ENCODE assay signal across 10 cellular contexts in the genomic region with DNA sequence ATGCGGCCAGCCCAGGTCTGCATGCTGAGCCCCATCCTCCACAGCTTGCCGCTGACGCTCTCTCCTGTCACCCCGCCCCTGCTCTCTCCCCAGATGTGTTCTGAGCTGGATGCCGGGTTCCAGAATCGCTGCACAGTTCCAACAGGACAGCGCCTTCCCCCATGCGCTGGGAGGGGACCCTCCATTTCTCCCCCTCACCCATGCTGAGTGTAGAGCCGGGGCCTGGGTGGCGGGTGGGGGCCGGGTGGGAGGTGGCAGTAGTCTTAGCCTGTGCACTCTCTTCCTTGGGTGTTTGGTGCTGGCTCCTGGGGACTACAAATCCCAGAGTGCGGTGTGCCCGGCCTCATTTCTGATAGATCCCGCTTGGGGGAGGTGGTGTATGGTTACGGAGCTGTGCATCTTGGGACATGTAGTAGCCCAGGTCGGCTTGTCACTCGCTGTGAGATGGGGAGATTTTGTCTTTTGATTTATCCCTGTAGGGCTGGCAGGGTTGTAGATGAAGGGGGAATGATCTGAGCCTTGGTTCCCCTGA. TPM values are rescaled to one million over a fixed set of nuclear protein-coding genes. Genes with fewer than 3 reads are reported as not detected.
DNase-seq lines count a peak whose midpoint lies in the region; ATAC-seq, FAIRE-seq and TF ChIP-seq lines count a peak whose summit lies in the region.
"Had no signal": no experiment of that assay in that cellular context is flagged by ENCODE, and none has a peak within 500 bp of the region (broad histone marks: within the 10 kb centered on the region; RNA-seq: fewer than 3 reads in every experiment).

No MANE protein-coding gene starts in this region.

- no peaks in the 10 kb centered on the region for H3K27me3 Mint-ChIP-seq in activated B cell treated with CpG ODN at 0.5 μM for 24 hours

- TF ChIP-seq POLR2A in sigmoid colon (IDR thresholded peaks at IDR 0.05), result no peak

- H3K9me3 ChIP-seq in sigmoid colon, result no peaks in the 10 kb centered on the region

- ATAC-seq in activated B cell treated with CpG ODN at 0.5 μM for 24 hours (ENCODE audit: low read depth) (no peak), HG03378 (IDR thresholded peaks at IDR 0.05; ENCODE audit: unreplicated experiment) (no peak), GM18498 (IDR thresholded peaks at IDR 0.05; ENCODE audit: unreplicated experiment) (no peak)

- H3K4me3 ChIP-seq in sigmoid colon, result no peak overlapping the region

- H3K9me3 Mint-ChIP-seq in activated B cell treated with CpG ODN at 0.5 μM for 24 hours, result no peaks in the 10 kb centered on the region

- WGBS in sigmoid colon, 2 donors, result 87 to 92% methylated on average over 17 of the region's 17 CpGs

- TF ChIP-seq CTCF in activated B cell treated with CpG ODN at 0.5 μM for 24 hours (IDR thresholded peaks at IDR 0.05) (no peak), sigmoid colon (IDR thresholded peaks at IDR 0.05) (no peak)

- intact Hi-C loops in activated B cell treated with CpG ODN at 0.5 μM for 24 hours (cut with micrococcal nuclease) (no loop called here), head of caudate nucleus (cut with DNase I) (no loop called here), sigmoid colon (cut with DNase I) (no loop called here)

- DNase-seq in GM03348 (ENCODE audit: low spot score), result peak; percentile 69
- DNase-seq in activated B cell treated with CpG ODN at 0.5 μM for 24 hours, result no peak
- peak in 41 of 42 donors; percentile 58 to 91 (median 79) for DNase-seq in head of caudate nucleus
- peak; percentile 67 for DNase-seq in sigmoid colon
- DNase-seq in GF-D8 (lab: John Stamatoyannopoulos, UW), result no peak
- DNase-seq in HTR-8/SVneo (ENCODE audit: insufficient read length, low spot score), result no peak

- POLR2A ChIA-PET in activated B cell treated with CpG ODN at 0.5 μM for 24 hours (lab: Charles Lee), result interaction anchor here (2.1 to 3.0 kb wide), 2 partner anchors 9 to 32 kb away, joined by 6 to 12 read pairs; partner anchors contain the start of gene TUBA4A

- peaks cover 0 to 26% (median 19%) of the 10 kb centered on the region in 4 donors for H3K4me1 ChIP-seq in sigmoid colon

- TF ChIP-seq EP300 in sigmoid colon (IDR thresholded peaks at IDR 0.05), result no peak

- CTCF ChIA-PET in activated B cell treated with CpG ODN at 0.5 μM for 24 hours (lab: Charles Lee), result interaction anchor here (1.2 to 11.9 kb wide), 2 partner anchors 8 to 115 kb away, joined by 3 to 155 read pairs; no protein-coding TSS in a partner anchor

- peak overlapping the region; percentile 14 to 33 (median 26) for H3K27ac ChIP-seq in sigmoid colon

- H3K4me3 Mint-ChIP-seq in activated B cell treated with CpG ODN at 0.5 μM for 24 hours, result no peak overlapping the region

- H3K4me1 Mint-ChIP-seq in activated B cell treated with CpG ODN at 0.5 μM for 24 hours, result peaks cover 8% of the 10 kb centered on the region

- H3K36me3 Mint-ChIP-seq in activated B cell treated with CpG ODN at 0.5 μM for 24 hours (ENCODE audit: low read depth), result peaks cover 51% of the 10 kb centered on the region

- H3K27me3 ChIP-seq in sigmoid colon, result no peaks in the 10 kb centered on the region

- peaks cover 28 to 50% (median 42%) of the 10 kb centered on the region in 4 donors for H3K36me3 ChIP-seq in sigmoid colon

- peak overlapping the region; percentile 31 for H3K27ac Mint-ChIP-seq in activated B cell treated with CpG ODN at 0.5 μM for 24 hours

- no peak for FAIRE-seq in HTR-8/SVneo (lab: Jason Lieb, UNC)

RNA-seq across cellular contexts. Expression of gene DNAJB2, which starts 6.8 kb away (rescaled TPM):
- total RNA-seq in activated B cell treated with CpG ODN at 0.5 μM for 24 hours (59.0 and 71.1 TPM in 2 replicates), sigmoid colon (10 to 100 TPM; 27.4 to 42.1 (median 40.0) TPM)
- 10 to 100 TPM; 56.4 to 73.9 (median 67.3) TPM for polyA plus RNA-seq in sigmoid colon

RNA-seq across cellular contexts. Expression of gene PTPRN, which starts 23.2 kb away (rescaled TPM):
- not detected in 2 replicates for total RNA-seq in activated B cell treated with CpG ODN at 0.5 μM for 24 hours
- 1 to 10 TPM; 1.2 to 8.8 (median 7.9) TPM for total RNA-seq in sigmoid colon
- polyA plus RNA-seq in sigmoid colon, result 1 to 10 TPM in 1 of 3 donors, not detected in 2; 3.6 TPM
- total RNA-seq: lung microvascular endothelial cell, OCI-LY7 had no signal

RNA-seq across cellular contexts. Expression of gene TUBA4A, which starts 32.2 kb away (rescaled TPM):
- total RNA-seq in activated B cell treated with CpG ODN at 0.5 μM for 24 hours (184 and 192 TPM in 2 replicates), sigmoid colon (100 to 1,000 TPM in 1 of 4 donors, 10 to 100 TPM in 3; 47.1 to 109 (median 55.0) TPM)
- 10 to 100 TPM; 74.4 to 95.4 (median 76.9) TPM for polyA plus RNA-seq in sigmoid colon

RNA-seq across cellular contexts. Expression of gene TUBA4B, which starts 32.9 kb away (rescaled TPM):
- total RNA-seq in activated B cell treated with CpG ODN at 0.5 μM for 24 hours (0.20 TPM in 1 of 2 replicates, not detected in the other), sigmoid colon (not detected)
- not detected for polyA plus RNA-seq in sigmoid colon
- total RNA-seq: lung microvascular endothelial cell, OCI-LY7 had no signal

RNA-seq across cellular contexts. Expression of gene STK16, which starts 40.7 kb away (rescaled TPM):
- total RNA-seq in activated B cell treated with CpG ODN at 0.5 μM for 24 hours (31.0 and 36.5 TPM in 2 replicates), sigmoid colon (10 to 100 TPM; 12.2 to 19.9 (median 18.2) TPM)
- 10 to 100 TPM; 45.3 to 61.7 (median 57.1) TPM for polyA plus RNA-seq in sigmoid colon

Comparison
In these comparisons a context has a peak if more than half of its experiments do, and no peak if none do; other contexts are left out.
1. DNase-seq: peak in GM03348 (single experiment), head of caudate nucleus (41 of 42) and sigmoid colon (single experiment); none in activated B cell treated with CpG ODN at 0.5 μM for 24 hours (single experiment), GF-D8 (single experiment) and HTR-8/SVneo (single experiment).